Comparison of ENCODE assay signal across 13 cellular contexts in the genomic region with DNA sequence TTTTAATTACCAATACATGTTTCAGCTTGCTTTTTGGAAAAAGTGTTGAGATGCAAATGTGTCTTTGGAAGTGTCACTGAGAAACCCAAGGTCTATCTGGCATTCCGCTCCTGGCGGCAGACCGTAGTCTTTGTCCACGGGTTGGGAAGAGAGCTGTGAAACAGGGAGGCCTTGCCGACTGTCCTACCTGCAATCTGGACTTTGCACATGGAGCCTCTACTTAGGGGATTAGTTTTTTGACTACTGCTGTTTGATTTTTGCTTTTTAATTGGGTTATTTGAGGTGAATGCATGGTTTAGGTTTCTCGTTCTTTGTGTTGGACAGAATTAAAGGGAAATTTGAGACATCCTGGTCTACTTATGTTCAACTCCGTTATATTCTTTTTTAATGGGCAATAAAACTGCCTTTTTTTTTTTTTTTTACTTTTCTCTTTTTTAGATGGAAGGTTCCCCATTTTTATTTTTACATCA. TPM values are rescaled to one million over a fixed set of nuclear protein-coding genes. Genes with fewer than 3 reads are reported as not detected.
DNase-seq lines count a peak whose midpoint lies in the region; ATAC-seq and TF ChIP-seq lines count a peak whose summit lies in the region.
"Had no signal": no experiment of that assay in that cellular context is flagged by ENCODE, and none has a peak within 500 bp of the region (broad histone marks: within the 10 kb centered on the region; RNA-seq: fewer than 3 reads in every experiment).

No MANE protein-coding gene starts in this region.

- H3K27ac ChIP-seq in HL-60 (replicated peaks), result peak overlapping the region; percentile 54
- H3K27ac ChIP-seq: upper lobe of right lung had no signal

- H3K36me3 Mint-ChIP-seq in brain, result peaks cover 28% of the 10 kb centered on the region
- no peaks in the 10 kb centered on the region for H3K36me3 Mint-ChIP-seq in activated T-cell treated with anti-CD3 and anti-CD28 coated beads, Interleukin-2, amount 50 U/mL, for 4 hours (ENCODE audit: insufficient read depth)

- H3K4me1 ChIP-seq in skeletal muscle satellite cell (ENCODE audit: control insufficient read depth, insufficient read depth, low read length), result peaks cover 93% of the 10 kb centered on the region

- H3K9me3 ChIP-seq in skeletal muscle satellite cell (replicated peaks; ENCODE audit: low read length), result peaks cover 5% of the 10 kb centered on the region
- H3K9me3 ChIP-seq: upper lobe of right lung had no signal

- H3K27me3 ChIP-seq in HL-60 (ENCODE audit: insufficient read depth, poor library complexity, severe bottlenecking) (no peaks in the 10 kb centered on the region), skeletal muscle satellite cell (ENCODE audit: control insufficient read depth, insufficient read depth, low read length) (no peaks in the 10 kb centered on the region)
- H3K27me3 ChIP-seq: upper lobe of right lung had no signal

- H3K27me3 Mint-ChIP-seq in brain, result no peaks in the 10 kb centered on the region
- peaks cover 15% of the 10 kb centered on the region for H3K27me3 Mint-ChIP-seq in activated T-cell treated with anti-CD3 and anti-CD28 coated beads, Interleukin-2, amount 50 U/mL, for 4 hours (ENCODE audit: low read depth)

- H3K4me2 ChIP-seq in skeletal muscle satellite cell (ENCODE audit: low read length), result peak overlapping the region; percentile 1

- peaks cover 86% of the 10 kb centered on the region for H3K4me1 Mint-ChIP-seq in brain
- no peaks in the 10 kb centered on the region for H3K4me1 Mint-ChIP-seq in activated T-cell treated with anti-CD3 and anti-CD28 coated beads, Interleukin-2, amount 50 U/mL, for 4 hours (ENCODE audit: low read depth)

- no peak overlapping the region for H3K9ac ChIP-seq in skeletal muscle satellite cell (ENCODE audit: low read depth, low read length)

- H3K4me3 Mint-ChIP-seq in brain, result peak overlapping the region in 1 of 5 experiments; percentile 21
- H3K4me3 Mint-ChIP-seq in activated T-cell treated with anti-CD3 and anti-CD28 coated beads, Interleukin-2, amount 50 U/mL, for 4 hours, result no peak overlapping the region
- H3K4me3 Mint-ChIP-seq: nephron had no signal

- DNase-seq in NCI-H526 (lab: John Stamatoyannopoulos, UW) (peak; percentile 25 to 49), NCI-H526 treated with DMSO at 0.1 percent for 48 hours (lab: John Stamatoyannopoulos, UW) (no peak), HL-60 (ENCODE audit: low read depth in 1 of 2, low spot score in 1 of 2) (no peak), T-helper 1 cell (no peak), dedifferentiated amniotic fluid mesenchymal stem cell (ENCODE audit: extremely low spot score) (no peak)
- no peak for DNase-seq in activated T-cell treated with anti-CD3 and anti-CD28 coated beads, Interleukin-2, amount 50 U/mL, for 4 hours
- DNase-seq: anterior cingulate cortex; effector CD8-positive, alpha-beta T cell; MM.1S; upper lobe of right lung had no signal

- peak overlapping the region in 3 of 5 experiments; percentile 10 to 54 (median 31) for H3K27ac Mint-ChIP-seq in brain

- H3K9me3 Mint-ChIP-seq in brain, result peaks cover 13 to 18% (median 14%) of the 10 kb centered on the region in 5 experiments
- H3K9me3 Mint-ChIP-seq in activated T-cell treated with anti-CD3 and anti-CD28 coated beads, Interleukin-2, amount 50 U/mL, for 4 hours, result peaks cover 4% of the 10 kb centered on the region

- H3K4me3 ChIP-seq in HL-60 (replicated peaks; ENCODE audit: insufficient read depth, low read length), result no peak overlapping the region
- H3K4me3 ChIP-seq in skeletal muscle satellite cell (ENCODE audit: low read length), result no peak overlapping the region
- H3K4me3 ChIP-seq: upper lobe of right lung had no signal

- no peak for ATAC-seq in activated T-cell treated with anti-CD3 and anti-CD28 coated beads, Interleukin-2, amount 50 U/mL, for 4 hours
- ATAC-seq: upper lobe of right lung had no signal

- TF ChIP-seq CTCF in HL-60 (IDR thresholded peaks at IDR 0.05; ENCODE audit: insufficient read depth, low read length) (no peak), brain (conservative IDR thresholded peaks at IDR 0.05) (no peak)

- peaks cover 24% of the 10 kb centered on the region for H3K36me3 ChIP-seq in skeletal muscle satellite cell (ENCODE audit: insufficient read depth, low read length)
- H3K36me3 ChIP-seq: upper lobe of right lung had no signal

RNA-seq across cellular contexts. Expression of a gene that starts 25.7 kb away (rescaled TPM):
- polyA plus RNA-seq in brain (ENCODE audit: insufficient read depth, low read depth, low replicate concordance), result 47.4 TPM
- total RNA-seq in skeletal muscle satellite cell (2012; rRNA removed), result 692 and 744 TPM in 2 replicates
- 1 to 10 TPM; 4.6 to 6.6 (median 5.7) TPM for total RNA-seq in activated T-cell treated with anti-CD3 and anti-CD28 coated beads, Interleukin-2, amount 50 U/mL, for 4 hours

Comparison
In these comparisons a context has a peak if more than half of its experiments do, and no peak if none do; other contexts are left out.
1. DNase-seq: peak in NCI-H526 (2 of 2); none in NCI-H526 treated with DMSO at 0.1 percent for 48 hours (single experiment), HL-60 (0 of 2), T-helper 1 cell (0 of 5), dedifferentiated amniotic fluid mesenchymal stem cell (single experiment) and activated T-cell treated with anti-CD3 and anti-CD28 coated beads, Interleukin-2, amount 50 U/mL, for 4 hours (single experiment).